Comparison of ENCODE assay signal across 8 cellular contexts in the genomic region with DNA sequence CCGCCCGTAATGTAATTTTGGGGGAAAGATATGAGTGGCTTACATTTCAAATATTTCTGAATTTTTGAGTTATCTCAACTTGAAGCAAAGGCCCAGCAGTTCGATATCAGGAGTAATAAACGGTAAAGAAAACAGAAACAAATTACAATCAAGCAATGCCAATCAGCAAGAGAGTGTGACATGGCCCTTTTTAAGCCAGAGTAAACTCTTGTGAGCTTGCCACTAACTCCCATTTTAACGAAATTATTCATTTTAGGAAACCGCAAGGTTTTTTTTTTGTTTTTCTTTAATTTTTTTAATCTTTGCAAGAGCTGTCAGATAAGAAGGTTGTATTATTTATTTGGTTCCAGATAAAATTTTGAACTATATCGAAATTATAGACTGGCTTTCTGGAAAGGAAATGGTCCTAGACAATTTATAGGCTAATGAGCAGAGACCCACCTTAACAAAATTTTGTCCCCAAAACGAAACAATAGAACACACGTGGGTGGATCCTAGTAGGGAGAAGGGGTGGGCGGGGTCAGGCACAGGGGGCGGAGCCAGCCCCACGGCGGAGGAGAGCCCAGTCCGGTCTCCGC.
DNase-seq lines count a peak whose midpoint lies in the region; ATAC-seq lines count a peak whose summit lies in the region.

No MANE protein-coding gene starts in this region.

- no peaks in the 10 kb centered on the region for H3K27me3 ChIP-seq in iPS-15b (ENCODE audit: control insufficient read depth, insufficient read depth, low read length)

- no peaks in the 10 kb centered on the region for H3K9me3 ChIP-seq in iPS-15b (ENCODE audit: control insufficient read depth, insufficient read depth, low read length)

- no peak overlapping the region for H3K9ac ChIP-seq in iPS-15b (ENCODE audit: low read depth, low read length)

- DNase-seq in DMS53 treated with DMSO at 0.1 percent for 48 hours (lab: John Stamatoyannopoulos, UW; ENCODE audit: unreplicated experiment) = peak; percentile 44
- peak; percentile 87 to 91 for DNase-seq in Kasumi-1 (lab: John Stamatoyannopoulos, UW)
- peak; percentile 88 for DNase-seq in activated T-helper 9 cell treated with anti-CD3 and anti-CD28 coated beads, Interleukin-2, amount 50 U/mL, for 16 hours (ENCODE audit: low read depth)
- DNase-seq in stimulated activated CD4-positive, alpha-beta T cell treated with anti-CD3 and anti-CD28 coated beads, Interleukin-2, amount 100 ng/mL, for 4 hours (ENCODE audit: low read depth) = peak; percentile 92

- peak overlapping the region; percentile 100 for H3K4me3 ChIP-seq in iPS-15b (ENCODE audit: low read depth, low read length)

- peaks cover 6% of the 10 kb centered on the region for H3K36me3 ChIP-seq in iPS-15b (ENCODE audit: control insufficient read depth, insufficient read depth, low read length)

- no peaks in the 10 kb centered on the region for H3K4me1 ChIP-seq in iPS-15b (ENCODE audit: control insufficient read depth, insufficient read depth, low read length)

- ATAC-seq in GM19455 (IDR thresholded peaks at IDR 0.05; ENCODE audit: unreplicated experiment) = no peak
- ATAC-seq in GM18520 (IDR thresholded peaks at IDR 0.05; ENCODE audit: unreplicated experiment) = no peak
- ATAC-seq in GM21723 (IDR thresholded peaks at IDR 0.05; ENCODE audit: unreplicated experiment) = no peak
